ENCODE assay signal across 9 cellular contexts in the genomic region with DNA sequence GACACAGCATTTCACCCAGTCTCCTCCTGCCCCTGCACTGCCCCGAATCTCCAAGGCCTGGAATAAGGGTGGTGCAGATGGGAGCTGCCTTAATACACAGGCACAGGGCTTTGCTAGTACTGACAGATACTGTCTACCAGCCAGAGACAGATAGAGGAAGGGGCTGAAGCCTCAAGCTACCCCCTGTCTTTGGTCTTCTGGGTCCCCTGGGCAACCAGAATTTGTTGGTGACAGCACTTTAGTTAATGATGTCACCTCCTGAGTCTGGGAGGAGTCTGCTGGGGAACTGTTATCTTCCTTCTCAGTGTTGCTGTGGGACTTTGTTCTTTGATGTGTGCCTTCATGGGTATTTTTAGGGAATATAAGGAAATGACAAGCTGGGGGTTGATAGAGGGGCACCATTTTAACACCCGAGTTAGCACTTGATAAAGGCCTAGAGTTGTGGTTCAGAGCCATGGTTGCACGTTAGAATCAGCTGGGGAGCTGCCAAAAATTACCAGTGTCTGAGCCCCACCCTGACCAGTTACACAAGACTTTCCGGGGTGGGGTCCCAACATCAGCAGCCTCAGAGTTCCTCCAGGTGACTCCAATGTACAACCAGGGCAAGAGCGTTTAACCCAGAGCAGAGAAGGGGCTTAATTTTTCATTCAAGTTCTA.
A peak's percentile ranks its signal among the peaks of the same experiment; 100 is the strongest.
DNase-seq lines count a peak whose midpoint lies in the region; ATAC-seq and TF ChIP-seq lines count a peak whose summit lies in the region.
"Had no signal": no experiment of that assay in that cellular context is flagged by ENCODE, and none has a peak within 500 bp of the region (broad histone marks: within the 10 kb centered on the region; RNA-seq: fewer than 3 reads in every experiment).

No MANE protein-coding gene starts in this region.

- no peaks in the 10 kb centered on the region for H3K9me3 Mint-ChIP-seq in activated CD8-positive, alpha-beta T cell treated with anti-CD3 and anti-CD28 coated beads for 36 hours
- no peaks in the 10 kb centered on the region for H3K9me3 Mint-ChIP-seq in stimulated activated naive CD8-positive, alpha-beta T cell treated with anti-CD3 and anti-CD28 coated beads, Interleukin-15, amount 100 ng/mL, for 72 hours

- no peak overlapping the region for H3K4me2 ChIP-seq in OCI-LY7 (ENCODE audit: low read length)

- H3K9me2 ChIP-seq in OCI-LY7 (ENCODE audit: insufficient read depth, low read length), result no peaks in the 10 kb centered on the region

- no peak overlapping the region for H3K4me3 Mint-ChIP-seq in activated CD8-positive, alpha-beta T cell treated with anti-CD3 and anti-CD28 coated beads for 36 hours
- no peak overlapping the region for H3K4me3 Mint-ChIP-seq in stimulated activated naive CD8-positive, alpha-beta T cell treated with anti-CD3 and anti-CD28 coated beads, Interleukin-15, amount 100 ng/mL, for 72 hours
- H3K4me3 Mint-ChIP-seq: activated naive CD8-positive, alpha-beta T cell had no signal

- H3K27ac Mint-ChIP-seq in activated CD8-positive, alpha-beta T cell treated with anti-CD3 and anti-CD28 coated beads for 36 hours, result peak overlapping the region; percentile 91
- peak overlapping the region; percentile 55 to 64 for H3K27ac Mint-ChIP-seq in stimulated activated naive CD8-positive, alpha-beta T cell treated with anti-CD3 and anti-CD28 coated beads, Interleukin-15, amount 100 ng/mL, for 72 hours

- no peaks in the 10 kb centered on the region for H3K36me3 Mint-ChIP-seq in activated CD8-positive, alpha-beta T cell treated with anti-CD3 and anti-CD28 coated beads for 36 hours (ENCODE audit: low read depth)
- H3K36me3 Mint-ChIP-seq: activated naive CD8-positive, alpha-beta T cell had no signal

- intact Hi-C loops in OCI-LY7 (cut with micrococcal nuclease; ENCODE audit: unreplicated experiment) (no loop called here), heart left ventricle (cut with DNase I) (no loop called here)
- intact Hi-C loops in activated CD8-positive, alpha-beta T cell treated with anti-CD3 and anti-CD28 coated beads for 36 hours (cut with micrococcal nuclease), result no loop called here

- POLR2A ChIA-PET in OCI-LY7 (lab: Charles Lee), result no interaction called here
- POLR2A ChIA-PET in activated CD8-positive, alpha-beta T cell treated with anti-CD3 and anti-CD28 coated beads for 36 hours (lab: Charles Lee), result interaction anchor here (0.8 to 3.1 kb wide), 3 partner anchors 12 to 21 kb away, joined by 3 to 12 read pairs (median 8); no protein-coding TSS in a partner anchor

- TF ChIP-seq CTCF in OCI-LY7 (conservative IDR thresholded peaks at IDR 0.05; ENCODE audit: low read length) (no peak), heart left ventricle (IDR thresholded peaks at IDR 0.05) (no peak)
- no peak for TF ChIP-seq CTCF in activated CD8-positive, alpha-beta T cell treated with anti-CD3 and anti-CD28 coated beads for 36 hours (IDR thresholded peaks at IDR 0.05)

- H3K4me1 ChIP-seq in OCI-LY7 (ENCODE audit: insufficient read depth, low read length, poor library complexity, severe bottlenecking) (peaks cover 41% of the 10 kb centered on the region), heart left ventricle (peaks cover 0 to 31% (median 14%) of the 10 kb centered on the region in 12 donors)

- H3K4me1 Mint-ChIP-seq in activated CD8-positive, alpha-beta T cell treated with anti-CD3 and anti-CD28 coated beads for 36 hours (ENCODE audit: low read depth), result peaks cover 44% of the 10 kb centered on the region
- peaks cover 27% of the 10 kb centered on the region for H3K4me1 Mint-ChIP-seq in stimulated activated naive CD8-positive, alpha-beta T cell treated with anti-CD3 and anti-CD28 coated beads, Interleukin-15, amount 100 ng/mL, for 72 hours

- peak; percentile 55 for ATAC-seq in activated CD8-positive, alpha-beta T cell treated with anti-CD3 and anti-CD28 coated beads for 36 hours
- ATAC-seq in heart left ventricle (peak in 3 of 4 donors; percentile 37 to 64 (median 51)), GM19023 (IDR thresholded peaks at IDR 0.05; ENCODE audit: unreplicated experiment) (no peak)
- peak; percentile 56 for ATAC-seq in stimulated activated naive CD8-positive, alpha-beta T cell treated with anti-CD3 and anti-CD28 coated beads, Interleukin-15, amount 100 ng/mL, for 72 hours

- CTCF ChIA-PET in OCI-LY7 (lab: Charles Lee; ENCODE audit: unreplicated experiment), result interaction anchor here (1.3 kb wide), 1 partner anchor 29 kb away, joined by 3 read pairs; no protein-coding TSS in a partner anchor
- CTCF ChIA-PET in activated CD8-positive, alpha-beta T cell treated with anti-CD3 and anti-CD28 coated beads for 36 hours (lab: Charles Lee), result interaction anchor here (0.7 to 0.9 kb wide), 2 partner anchors 19 to 22 kb away, joined by 3 read pairs; no protein-coding TSS in a partner anchor

- H3K4me3 ChIP-seq in OCI-LY7 (ENCODE audit: low read depth, low read length, poor library complexity, severe bottlenecking) (no peak overlapping the region), heart left ventricle (no peak overlapping the region)

- 40 to 50% (median 45%) methylated on average over 5 of the region's 5 CpGs for WGBS in heart left ventricle, 4 donors

- H3K27me3 Mint-ChIP-seq in activated CD8-positive, alpha-beta T cell treated with anti-CD3 and anti-CD28 coated beads for 36 hours, result no peaks in the 10 kb centered on the region
- H3K27me3 Mint-ChIP-seq in stimulated activated naive CD8-positive, alpha-beta T cell treated with anti-CD3 and anti-CD28 coated beads, Interleukin-15, amount 100 ng/mL, for 72 hours, result no peaks in the 10 kb centered on the region

- peak overlapping the region; percentile 58; the same call in 1 of the 2 replicates for H2AFZ ChIP-seq in OCI-LY7 (ENCODE audit: low read length)

- H3K27ac ChIP-seq in OCI-LY7 (ENCODE audit: low read depth, low read length, poor library complexity, severe bottlenecking), result no peak overlapping the region
- peak overlapping the region in 4 of 12 donors; percentile 0 to 61 (median 16) for H3K27ac ChIP-seq in heart left ventricle

- H3K27me3 ChIP-seq in heart left ventricle, result no peaks in the 10 kb centered on the region

- H3K79me2 ChIP-seq in OCI-LY7 (ENCODE audit: insufficient read depth, low read depth, low read length), result no peaks in the 10 kb centered on the region

- no TSS peak for BruUV-seq in OCI-LY7 (replicated peaks; lab: Mats Ljungman, UMichigan)

- no peak for TF ChIP-seq POLR2A in heart left ventricle (IDR thresholded peaks at IDR 0.05)

- H3K9me3 ChIP-seq in OCI-LY7 (ENCODE audit: low read length), result no peaks in the 10 kb centered on the region
- no peaks in the 10 kb centered on the region for H3K9me3 ChIP-seq in heart left ventricle

- H4K20me1 ChIP-seq in OCI-LY7 (ENCODE audit: insufficient read depth, low read length), result no peaks in the 10 kb centered on the region

- no peak for DNase-seq in OCI-LY7 (ENCODE audit: low spot score)
- DNase-seq in activated CD8-positive, alpha-beta T cell treated with anti-CD3 and anti-CD28 coated beads for 36 hours, result no peak
- DNase-seq in heart left ventricle, result peak in 2 of 5 donors; percentile 44 to 54
- peak in 1 of 2 donors; percentile 13 for DNase-seq in stimulated activated naive CD8-positive, alpha-beta T cell treated with anti-CD3 and anti-CD28 coated beads, Interleukin-15, amount 100 ng/mL, for 72 hours
- no peak for DNase-seq in NCI-H1417 treated with DMSO at 0.1 percent for 48 hours (lab: John Stamatoyannopoulos, UW)
- DNase-seq in stimulated activated CD4-positive, alpha-beta T cell treated with anti-CD3 and anti-CD28 coated beads, Interleukin-4, amount 100 ng/mL, for 1 hour, result no peak
- DNase-seq: NCI-H524 had no signal

- H3K36me3 ChIP-seq in OCI-LY7 (ENCODE audit: insufficient read depth, low read length), result no peaks in the 10 kb centered on the region
- H3K36me3 ChIP-seq in heart left ventricle, result peaks cover 0 to 18% (median 10%) of the 10 kb centered on the region in 9 donors
